In the genomic region with DNA sequence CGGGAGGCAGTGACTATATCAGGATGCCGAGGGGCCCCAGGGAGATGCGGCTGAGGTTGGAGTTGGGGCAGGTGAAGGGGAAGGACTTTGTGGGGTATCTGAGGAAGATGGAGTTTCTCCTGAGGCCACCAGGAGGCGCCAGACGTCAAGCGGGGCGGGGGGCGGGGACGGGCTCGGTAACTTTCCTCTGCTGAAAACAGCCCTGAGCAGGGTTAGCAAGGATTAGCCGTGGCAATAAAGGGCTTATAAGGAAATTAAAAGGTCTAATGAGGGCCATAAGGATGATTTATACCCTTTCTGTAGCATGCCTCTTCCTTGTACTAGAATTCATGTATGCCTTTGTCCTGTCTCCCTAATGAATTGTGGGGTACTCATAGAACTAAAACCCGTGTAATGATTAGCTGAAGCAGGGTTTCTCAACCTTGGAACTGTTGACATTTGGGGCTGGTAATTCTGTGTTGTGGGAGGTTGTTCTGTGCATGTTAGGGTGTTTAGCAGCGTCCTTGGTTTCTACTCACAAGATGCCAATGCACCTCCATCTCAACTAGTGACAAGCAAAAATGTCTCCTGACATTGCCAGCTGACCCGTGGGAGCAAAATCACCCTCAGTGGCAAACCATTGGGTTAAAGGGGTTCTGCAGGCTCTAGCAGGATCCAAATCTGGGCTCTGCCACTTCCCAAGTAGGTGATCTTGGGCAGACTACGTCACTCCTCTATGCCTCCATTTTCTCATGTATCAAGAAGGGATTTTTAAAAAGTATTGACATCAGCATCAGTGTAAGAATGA, we compare ENCODE assay signal across 8 cellular contexts.
A peak's percentile ranks its signal among the peaks of the same experiment; 100 is the strongest.
DNase-seq lines count a peak whose midpoint lies in the region; ATAC-seq and TF ChIP-seq lines count a peak whose summit lies in the region.

No MANE protein-coding gene starts in this region.

- H3K36me3 ChIP-seq in GM06990 (ENCODE audit: control insufficient read depth, insufficient read depth, low read length), result no peaks in the 10 kb centered on the region
- H3K36me3 ChIP-seq in kidney epithelial cell (ENCODE audit: control insufficient read depth, insufficient read depth, low read length), result no peaks in the 10 kb centered on the region

- H3K4me3 ChIP-seq in GM06990 (replicated peaks; ENCODE audit: low read depth, low read length) (no peak overlapping the region), kidney epithelial cell (ENCODE audit: low read depth, low read length) (no peak overlapping the region)

- H3K27me3 ChIP-seq in GM06990 (replicated peaks; ENCODE audit: control insufficient read depth, insufficient read depth, low read length) (no peaks in the 10 kb centered on the region), kidney epithelial cell (ENCODE audit: control insufficient read depth, insufficient read depth, low read length) (peaks cover 8% of the 10 kb centered on the region)

- peak; percentile 90 for TF ChIP-seq CTCF in GM06990 (IDR thresholded peaks at IDR 0.05; ENCODE audit: insufficient read depth, low read length, poor library complexity, severe bottlenecking)
- TF ChIP-seq CTCF in kidney epithelial cell (IDR thresholded peaks at IDR 0.05; ENCODE audit: insufficient read depth, low read length, poor library complexity, severe bottlenecking), result peak; percentile 94

- peak; percentile 61 for DNase-seq in GM06990 (ENCODE audit: extremely low read depth, insufficient read length)
- peak; percentile 2 for DNase-seq in HS-5 (ENCODE audit: low read depth)
- peak; percentile 44 for DNase-seq in T-helper 9 cell
- peak; percentile 77 for DNase-seq in astrocyte of the hippocampus (ENCODE audit: low read depth, low spot score)
- no peak for DNase-seq in kidney epithelial cell (ENCODE audit: low read depth)
- peak; percentile 0 to 32 (median 0) for DNase-seq in stimulated activated CD4-positive, alpha-beta T cell treated with anti-CD3 and anti-CD28 coated beads, TNF-alpha, amount 100 ng/mL, for 1 hour (ENCODE audit: low read depth in 3 of 3, low spot score in 1 of 3)

- ATAC-seq in GM19328 (IDR thresholded peaks at IDR 0.05; ENCODE audit: unreplicated experiment) (no peak), HG03159 (IDR thresholded peaks at IDR 0.05; ENCODE audit: unreplicated experiment) (no peak)
